In the genomic region with DNA sequence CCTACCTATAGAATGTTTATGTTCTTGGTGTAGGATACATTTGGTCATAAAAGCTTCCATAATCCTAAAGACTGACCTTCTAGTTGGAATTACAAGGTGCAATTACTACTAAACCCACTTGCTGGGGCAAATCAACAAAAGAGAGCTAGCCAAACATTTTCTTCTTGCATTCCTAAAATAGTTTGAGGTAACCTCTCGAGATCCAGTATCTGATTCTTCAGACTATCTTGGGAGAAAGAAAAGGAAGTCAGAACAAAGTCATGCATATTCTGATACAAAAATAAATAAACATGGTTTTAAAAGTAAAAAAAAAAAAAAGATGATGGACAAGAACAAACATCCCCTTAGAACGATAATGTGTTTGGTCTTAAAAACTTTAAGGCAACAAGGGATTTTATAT, we compare ENCODE assay signal across 18 cellular contexts.
"Had no signal": no experiment of that assay in that cellular context is flagged by ENCODE, and none has a peak within 500 bp of the region (broad histone marks: within the 10 kb centered on the region; RNA-seq: fewer than 3 reads in every experiment).

No MANE protein-coding gene starts in this region.

- H3K36me3 ChIP-seq: ascending aorta, cardiac muscle cell, upper lobe of left lung had no signal

- H3K4me1 ChIP-seq: ascending aorta, testis, upper lobe of left lung had no signal

- H3K4me1 Mint-ChIP-seq: activated CD4-positive, alpha-beta T cell treated with anti-CD3 and anti-CD28 coated beads, Interleukin-2, amount 10 ng/mL, durations not matched to agents 7 days and 5 days; activated naive CD8-positive, alpha-beta T cell treated with anti-CD3 and anti-CD28 coated beads, Interleukin-2, amount 10 ng/mL, durations not matched to agents 7 days and 5 days; neural crest cell; stimulated activated naive CD8-positive, alpha-beta T cell treated with anti-CD3 and anti-CD28 coated beads, Interleukin-15, amount 100 ng/mL, for 72 hours had no signal

- FAIRE-seq: colon, endometrium had no signal

- H3K9me3 ChIP-seq: ascending aorta, testis, upper lobe of left lung had no signal

- H3K9me3 Mint-ChIP-seq: activated CD4-positive, alpha-beta T cell treated with anti-CD3 and anti-CD28 coated beads, Interleukin-2, amount 10 ng/mL, durations not matched to agents 7 days and 5 days; activated naive CD8-positive, alpha-beta T cell treated with anti-CD3 and anti-CD28 coated beads, Interleukin-2, amount 10 ng/mL, durations not matched to agents 7 days and 5 days; neural crest cell; stimulated activated naive CD8-positive, alpha-beta T cell treated with anti-CD3 and anti-CD28 coated beads, Interleukin-15, amount 100 ng/mL, for 72 hours; T-helper 2 cell treated with Interferon-gamma antibody and Interleukin-4, amounts not matched to agents 5 μg/mL and 100 μg/mL, for 36 hours had no signal

- ATAC-seq: esophagus mucosa; sciatic nerve; stimulated activated naive CD8-positive, alpha-beta T cell treated with anti-CD3 and anti-CD28 coated beads, Interleukin-15, amount 100 ng/mL, for 72 hours had no signal

- H3K27ac Mint-ChIP-seq: activated CD4-positive, alpha-beta T cell treated with anti-CD3 and anti-CD28 coated beads, Interleukin-2, amount 10 ng/mL, durations not matched to agents 7 days and 5 days; activated naive CD8-positive, alpha-beta T cell treated with anti-CD3 and anti-CD28 coated beads, Interleukin-2, amount 10 ng/mL, durations not matched to agents 7 days and 5 days; stimulated activated naive CD8-positive, alpha-beta T cell treated with anti-CD3 and anti-CD28 coated beads, Interleukin-15, amount 100 ng/mL, for 72 hours; T-helper 2 cell treated with Interferon-gamma antibody and Interleukin-4, amounts not matched to agents 5 μg/mL and 100 μg/mL, for 36 hours had no signal

- H3K27me3 ChIP-seq: ascending aorta, cardiac muscle cell, testis, upper lobe of left lung had no signal

- DNase-seq: activated CD4-positive, alpha-beta T cell treated with anti-CD3 and anti-CD28 coated beads, Interleukin-2, amount 10 ng/mL, durations not matched to agents 7 days and 5 days; activated CD4-positive, CD25-positive, alpha-beta regulatory T cell; activated CD8-positive, alpha-beta memory T cell treated with anti-CD3 and anti-CD28 coated beads, Interleukin-2, amount 50 U/mL, for 48 hours; activated gamma-delta T cell treated with Interleukin-2 at 50 U/mL for 16 hours; activated naive CD8-positive, alpha-beta T cell treated with anti-CD3 and anti-CD28 coated beads, Interleukin-2, amount 10 ng/mL, durations not matched to agents 7 days and 5 days; hippocampal formation; stimulated activated CD4-positive, alpha-beta T cell treated with anti-CD3 and anti-CD28 coated beads, Interleukin-1b, Interleukin-23, amount 100 ng/mL, for 48 hours; stimulated activated naive CD8-positive, alpha-beta T cell treated with anti-CD3 and anti-CD28 coated beads, Interleukin-15, amount 100 ng/mL, for 72 hours; testis; upper lobe of left lung had no signal

- H3K36me3 Mint-ChIP-seq: activated naive CD8-positive, alpha-beta T cell treated with anti-CD3 and anti-CD28 coated beads, Interleukin-2, amount 10 ng/mL, durations not matched to agents 7 days and 5 days had no signal

- H3K27me3 Mint-ChIP-seq: activated CD4-positive, alpha-beta T cell treated with anti-CD3 and anti-CD28 coated beads, Interleukin-2, amount 10 ng/mL, durations not matched to agents 7 days and 5 days; activated naive CD8-positive, alpha-beta T cell treated with anti-CD3 and anti-CD28 coated beads, Interleukin-2, amount 10 ng/mL, durations not matched to agents 7 days and 5 days; stimulated activated naive CD8-positive, alpha-beta T cell treated with anti-CD3 and anti-CD28 coated beads, Interleukin-15, amount 100 ng/mL, for 72 hours had no signal

- H3K4me3 ChIP-seq: ascending aorta, cardiac muscle cell, testis, upper lobe of left lung had no signal

- H3K4me3 Mint-ChIP-seq: activated CD4-positive, alpha-beta T cell treated with anti-CD3 and anti-CD28 coated beads, Interleukin-2, amount 10 ng/mL, durations not matched to agents 7 days and 5 days; activated naive CD8-positive, alpha-beta T cell treated with anti-CD3 and anti-CD28 coated beads, Interleukin-2, amount 10 ng/mL, durations not matched to agents 7 days and 5 days; neural crest cell; stimulated activated naive CD8-positive, alpha-beta T cell treated with anti-CD3 and anti-CD28 coated beads, Interleukin-15, amount 100 ng/mL, for 72 hours; T-helper 2 cell treated with Interferon-gamma antibody and Interleukin-4, amounts not matched to agents 5 μg/mL and 100 μg/mL, for 36 hours had no signal

- H3K27ac ChIP-seq: ascending aorta, cardiac muscle cell, testis, upper lobe of left lung had no signal
